Comparison of ENCODE assay signal across 9 cellular contexts in the genomic region with DNA sequence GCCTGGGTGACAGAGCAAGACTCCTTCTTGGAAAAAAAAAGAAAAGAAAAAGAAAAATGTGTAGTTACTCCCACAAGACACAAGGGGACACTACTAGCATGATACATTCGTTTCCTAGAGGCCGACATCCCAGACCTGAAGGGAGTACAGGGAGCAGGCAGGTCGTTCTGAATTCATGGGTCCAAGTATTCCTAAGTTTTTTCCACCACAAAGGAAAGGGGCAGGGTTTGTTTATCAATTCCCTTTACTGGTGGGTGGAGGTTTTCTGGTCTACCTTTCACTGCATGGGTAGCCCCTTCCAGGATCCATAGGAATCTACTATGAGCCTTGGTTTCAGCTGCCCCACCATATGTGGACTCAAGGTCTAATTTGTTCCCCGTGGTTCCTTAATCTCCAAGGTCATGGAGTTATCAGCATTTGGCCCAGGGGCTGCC. TPM values are rescaled to one million over a fixed set of nuclear protein-coding genes. Genes with fewer than 3 reads are reported as not detected.
DNase-seq lines count a peak whose midpoint lies in the region; ATAC-seq and TF ChIP-seq lines count a peak whose summit lies in the region.
"Had no signal": no experiment of that assay in that cellular context is flagged by ENCODE, and none has a peak within 500 bp of the region (broad histone marks: within the 10 kb centered on the region; RNA-seq: fewer than 3 reads in every experiment).

No MANE protein-coding gene starts in this region.

- H3K4me3 ChIP-seq in suprapubic skin, result no peak overlapping the region
- H3K4me3 ChIP-seq: BLaER1 treated with 17β-estradiol and CSF1 and Interleukin-3, amounts not matched to agents 10 nM and 100 nM had no signal

- DNase-seq in activated CD4-positive, alpha-beta T cell treated with anti-CD3 and anti-CD28 coated beads, Interleukin-2, amount 10 ng/mL, durations not matched to agents 7 days and 5 days, result peak; percentile 49
- no peak for DNase-seq in activated CD4-positive, alpha-beta T cell treated with anti-CD3 and anti-CD28 coated beads, Interleukin-2, amount 50 U/mL, for 1 hour
- DNase-seq in M059J (ENCODE audit: low read depth) (peak; percentile 84), OCI-M1 (lab: John Stamatoyannopoulos, UW) (peak; percentile 90), cerebellum (ENCODE audit: low spot score) (peak; percentile 91), left lobe of liver (ENCODE audit: low spot score) (no peak), suprapubic skin (ENCODE audit: low spot score in 2 of 2) (no peak)
- DNase-seq in activated T-helper 2 cell treated with anti-CD3 and anti-CD28 coated beads, Interferon-gamma antibody, Interleukin-2, Interleukin-4, amounts not matched to agents 10 μg/mL and 5 μg/mL and 100 μg/mL, durations not matched to agents 14 hours and 24 hours and 36 hours (ENCODE audit: low spot score), result no peak

- H3K4me1 Mint-ChIP-seq in activated CD4-positive, alpha-beta T cell treated with anti-CD3 and anti-CD28 coated beads, Interleukin-2, amount 10 ng/mL, durations not matched to agents 7 days and 5 days, result peaks cover 14% of the 10 kb centered on the region
- H3K4me1 Mint-ChIP-seq in activated T-helper 2 cell treated with anti-CD3 and anti-CD28 coated beads, Interferon-gamma antibody, Interleukin-2, Interleukin-4, amounts not matched to agents 10 μg/mL and 5 μg/mL and 100 μg/mL, durations not matched to agents 14 hours and 24 hours and 36 hours (ENCODE audit: low read depth), result peaks cover 6% of the 10 kb centered on the region

- H3K9me3 ChIP-seq in suprapubic skin, result no peaks in the 10 kb centered on the region
- H3K9me3 ChIP-seq: BLaER1 treated with 17β-estradiol and CSF1 and Interleukin-3, amounts not matched to agents 10 nM and 100 nM had no signal

- no peak for TF ChIP-seq EP300 in suprapubic skin (IDR thresholded peaks at IDR 0.05)

- H3K27me3 ChIP-seq in suprapubic skin, result no peaks in the 10 kb centered on the region
- H3K27me3 ChIP-seq: BLaER1 treated with 17β-estradiol and CSF1 and Interleukin-3, amounts not matched to agents 10 nM and 100 nM had no signal

- TF ChIP-seq CTCF in suprapubic skin (IDR thresholded peaks at IDR 0.05), result peak; percentile 61 to 81

- no peak overlapping the region for H3K27ac Mint-ChIP-seq in activated CD4-positive, alpha-beta T cell treated with anti-CD3 and anti-CD28 coated beads, Interleukin-2, amount 10 ng/mL, durations not matched to agents 7 days and 5 days
- H3K27ac Mint-ChIP-seq in activated T-helper 2 cell treated with anti-CD3 and anti-CD28 coated beads, Interferon-gamma antibody, Interleukin-2, Interleukin-4, amounts not matched to agents 10 μg/mL and 5 μg/mL and 100 μg/mL, durations not matched to agents 14 hours and 24 hours and 36 hours, result no peak overlapping the region

- no peaks in the 10 kb centered on the region for H3K36me3 ChIP-seq in suprapubic skin
- H3K36me3 ChIP-seq: BLaER1 treated with 17β-estradiol and CSF1 and Interleukin-3, amounts not matched to agents 10 nM and 100 nM had no signal

- WGBS in suprapubic skin, result 1% methylated on average over 4 of the region's 4 CpGs

- CTCF ChIA-PET in activated CD4-positive, alpha-beta T cell treated with anti-CD3 and anti-CD28 coated beads, Interleukin-2, amount 10 ng/mL, durations not matched to agents 7 days and 5 days (lab: Charles Lee), result interaction anchor here (1.2 kb wide), 1 partner anchor 38 kb away, joined by 3 read pairs; no protein-coding TSS in a partner anchor

- no peak overlapping the region for H3K27ac ChIP-seq in suprapubic skin
- H3K27ac ChIP-seq: BLaER1 treated with 17β-estradiol and CSF1 and Interleukin-3, amounts not matched to agents 10 nM and 100 nM had no signal

- no peak for TF ChIP-seq POLR2A in suprapubic skin (IDR thresholded peaks at IDR 0.05)

- intact Hi-C loops in activated T-helper 2 cell treated with anti-CD3 and anti-CD28 coated beads, Interferon-gamma antibody, Interleukin-2, Interleukin-4, amounts not matched to agents 10 μg/mL and 5 μg/mL and 100 μg/mL, durations not matched to agents 14 hours and 24 hours and 36 hours (cut with micrococcal nuclease), result loop anchor here (1.0 to 2.0 kb wide), 2 partner anchors 66 to 144 kb away; no protein-coding TSS in a partner anchor

- no peaks in the 10 kb centered on the region for H3K36me3 Mint-ChIP-seq in activated CD4-positive, alpha-beta T cell treated with anti-CD3 and anti-CD28 coated beads, Interleukin-2, amount 10 ng/mL, durations not matched to agents 7 days and 5 days (ENCODE audit: low read depth)
- H3K36me3 Mint-ChIP-seq in activated T-helper 2 cell treated with anti-CD3 and anti-CD28 coated beads, Interferon-gamma antibody, Interleukin-2, Interleukin-4, amounts not matched to agents 10 μg/mL and 5 μg/mL and 100 μg/mL, durations not matched to agents 14 hours and 24 hours and 36 hours (ENCODE audit: low read depth), result no peaks in the 10 kb centered on the region

- POLR2A ChIA-PET in activated CD4-positive, alpha-beta T cell treated with anti-CD3 and anti-CD28 coated beads, Interleukin-2, amount 10 ng/mL, durations not matched to agents 7 days and 5 days (lab: Charles Lee), result no interaction called here

- peak; percentile 91 for ATAC-seq in left lobe of liver

- peaks cover 9% of the 10 kb centered on the region for H3K4me1 ChIP-seq in suprapubic skin

- no peaks in the 10 kb centered on the region for H3K27me3 Mint-ChIP-seq in activated CD4-positive, alpha-beta T cell treated with anti-CD3 and anti-CD28 coated beads, Interleukin-2, amount 10 ng/mL, durations not matched to agents 7 days and 5 days
- H3K27me3 Mint-ChIP-seq in activated T-helper 2 cell treated with anti-CD3 and anti-CD28 coated beads, Interferon-gamma antibody, Interleukin-2, Interleukin-4, amounts not matched to agents 10 μg/mL and 5 μg/mL and 100 μg/mL, durations not matched to agents 14 hours and 24 hours and 36 hours (ENCODE audit: low read depth), result no peaks in the 10 kb centered on the region

- no peaks in the 10 kb centered on the region for H3K9me3 Mint-ChIP-seq in activated CD4-positive, alpha-beta T cell treated with anti-CD3 and anti-CD28 coated beads, Interleukin-2, amount 10 ng/mL, durations not matched to agents 7 days and 5 days
- H3K9me3 Mint-ChIP-seq in activated T-helper 2 cell treated with anti-CD3 and anti-CD28 coated beads, Interferon-gamma antibody, Interleukin-2, Interleukin-4, amounts not matched to agents 10 μg/mL and 5 μg/mL and 100 μg/mL, durations not matched to agents 14 hours and 24 hours and 36 hours, result no peaks in the 10 kb centered on the region

- H3K4me3 Mint-ChIP-seq in activated CD4-positive, alpha-beta T cell treated with anti-CD3 and anti-CD28 coated beads, Interleukin-2, amount 10 ng/mL, durations not matched to agents 7 days and 5 days, result no peak overlapping the region
- no peak overlapping the region for H3K4me3 Mint-ChIP-seq in activated T-helper 2 cell treated with anti-CD3 and anti-CD28 coated beads, Interferon-gamma antibody, Interleukin-2, Interleukin-4, amounts not matched to agents 10 μg/mL and 5 μg/mL and 100 μg/mL, durations not matched to agents 14 hours and 24 hours and 36 hours (ENCODE audit: low read depth)

RNA-seq across cellular contexts. Expression of a gene that starts 11.8 kb away (rescaled TPM):
- total RNA-seq in activated CD4-positive, alpha-beta T cell treated with anti-CD3 and anti-CD28 coated beads, Interleukin-2, amount 10 ng/mL, durations not matched to agents 7 days and 5 days, result under 1 TPM; 0.42 to 0.79 TPM
- 1.7 TPM in 1 of 2 replicates, not detected in the other for total RNA-seq in M059J (2014; rRNA removed; shearing (Covaris generic))
- total RNA-seq in cerebellum (2.5 TPM), left lobe of liver (0.43 TPM), suprapubic skin (under 1 TPM in 3 of 4 donors, not detected in 1; 0.32 to 0.76 (median 0.64) TPM)
- 1.3 and 1.6 TPM in 2 replicates for total RNA-seq in activated T-helper 2 cell treated with anti-CD3 and anti-CD28 coated beads, Interferon-gamma antibody, Interleukin-2, Interleukin-4, amounts not matched to agents 10 μg/mL and 5 μg/mL and 100 μg/mL, durations not matched to agents 14 hours and 24 hours and 36 hours

RNA-seq across cellular contexts. Expression of a gene that starts 16.1 kb away (rescaled TPM):
- 10 to 100 TPM; 40.9 TPM for total RNA-seq in activated CD4-positive, alpha-beta T cell treated with anti-CD3 and anti-CD28 coated beads, Interleukin-2, amount 10 ng/mL, durations not matched to agents 7 days and 5 days
- 1.1 and 2.5 TPM in 2 replicates for total RNA-seq in M059J (2014; rRNA removed; shearing (Covaris generic))
- total RNA-seq in cerebellum (0.73 TPM), left lobe of liver (14.5 TPM), suprapubic skin (1 to 10 TPM; 3.9 to 6.2 (median 4.7) TPM)
- 14.6 and 16.3 TPM in 2 replicates for total RNA-seq in activated T-helper 2 cell treated with anti-CD3 and anti-CD28 coated beads, Interferon-gamma antibody, Interleukin-2, Interleukin-4, amounts not matched to agents 10 μg/mL and 5 μg/mL and 100 μg/mL, durations not matched to agents 14 hours and 24 hours and 36 hours

RNA-seq across cellular contexts. Expression of a gene that starts 20.1 kb away (rescaled TPM):
- total RNA-seq in activated CD4-positive, alpha-beta T cell treated with anti-CD3 and anti-CD28 coated beads, Interleukin-2, amount 10 ng/mL, durations not matched to agents 7 days and 5 days, result 10 to 100 TPM; 49.5 to 52.1 TPM
- 42.6 and 43.0 TPM in 2 replicates for total RNA-seq in M059J (2014; rRNA removed; shearing (Covaris generic))
- total RNA-seq in cerebellum (9.2 TPM), left lobe of liver (9.3 TPM), suprapubic skin (100 to 1,000 TPM in 1 of 4 donors, 10 to 100 TPM in 3; 56.2 to 107 (median 81.5) TPM)
- 39.7 and 39.8 TPM in 2 replicates for total RNA-seq in activated T-helper 2 cell treated with anti-CD3 and anti-CD28 coated beads, Interferon-gamma antibody, Interleukin-2, Interleukin-4, amounts not matched to agents 10 μg/mL and 5 μg/mL and 100 μg/mL, durations not matched to agents 14 hours and 24 hours and 36 hours

RNA-seq across cellular contexts. Expression of a gene that starts 32.7 kb away (rescaled TPM):
- total RNA-seq in activated CD4-positive, alpha-beta T cell treated with anti-CD3 and anti-CD28 coated beads, Interleukin-2, amount 10 ng/mL, durations not matched to agents 7 days and 5 days, result 10 to 100 TPM; 61.1 to 75.6 TPM
- total RNA-seq in M059J (2014; rRNA removed; shearing (Covaris generic)), result 31.5 and 43.5 TPM in 2 replicates
- total RNA-seq in cerebellum, result 34.0 TPM
- 18.7 TPM for total RNA-seq in left lobe of liver
- total RNA-seq in suprapubic skin, result 10 to 100 TPM; 17.8 to 35.8 (median 27.4) TPM
- total RNA-seq in activated T-helper 2 cell treated with anti-CD3 and anti-CD28 coated beads, Interferon-gamma antibody, Interleukin-2, Interleukin-4, amounts not matched to agents 10 μg/mL and 5 μg/mL and 100 μg/mL, durations not matched to agents 14 hours and 24 hours and 36 hours, result 77.0 and 78.1 TPM in 2 replicates

RNA-seq across cellular contexts. Expression of a gene that starts 51.7 kb away (rescaled TPM):
- total RNA-seq in activated CD4-positive, alpha-beta T cell treated with anti-CD3 and anti-CD28 coated beads, Interleukin-2, amount 10 ng/mL, durations not matched to agents 7 days and 5 days, result under 1 TPM; 0.25 to 0.67 TPM
- 0.07 and 1.6 TPM in 2 replicates for total RNA-seq in M059J (2014; rRNA removed; shearing (Covaris generic))
- total RNA-seq in cerebellum (10.1 TPM), left lobe of liver (3.5 TPM), suprapubic skin (1 to 10 TPM; 1.9 to 8.3 (median 5.7) TPM)
- 3.4 and 5.1 TPM in 2 replicates for total RNA-seq in activated T-helper 2 cell treated with anti-CD3 and anti-CD28 coated beads, Interferon-gamma antibody, Interleukin-2, Interleukin-4, amounts not matched to agents 10 μg/mL and 5 μg/mL and 100 μg/mL, durations not matched to agents 14 hours and 24 hours and 36 hours

Comparison
In these comparisons a context has a peak if more than half of its experiments do, and no peak if none do; other contexts are left out.
1. DNase-seq: peak in activated CD4-positive, alpha-beta T cell treated with anti-CD3 and anti-CD28 coated beads, Interleukin-2, amount 10 ng/mL, durations not matched to agents 7 days and 5 days (single experiment), M059J (single experiment), OCI-M1 (single experiment) and cerebellum (single experiment); none in activated CD4-positive, alpha-beta T cell treated with anti-CD3 and anti-CD28 coated beads, Interleukin-2, amount 50 U/mL, for 1 hour (single experiment), left lobe of liver (single experiment), suprapubic skin (0 of 2) and activated T-helper 2 cell treated with anti-CD3 and anti-CD28 coated beads, Interferon-gamma antibody, Interleukin-2, Interleukin-4, amounts not matched to agents 10 μg/mL and 5 μg/mL and 100 μg/mL, durations not matched to agents 14 hours and 24 hours and 36 hours (single experiment).